34 cellular contexts compared by ENCODE assay signal in genomic region chr4:159979953-159980352, GRCh38.
"Had no signal": no experiment of that assay in that cellular context is flagged by ENCODE, and none has a peak within 500 bp of the region (broad histone marks: within the 10 kb centered on the region; RNA-seq: fewer than 3 reads in every experiment).

No MANE protein-coding gene starts in this region.

- H3K4me2 ChIP-seq: SK-N-SH had no signal

- H3K4me3 Mint-ChIP-seq: activated CD4-positive, alpha-beta T cell treated with anti-CD3 and anti-CD28 coated beads, Interleukin-2, amount 10 ng/mL, durations not matched to agents 24 days and 14 days; activated CD8-positive, alpha-beta T cell treated with anti-CD3 and anti-CD28 coated beads for 36 hours; activated naive CD8-positive, alpha-beta T cell treated with anti-CD3 and anti-CD28 coated beads, Interleukin-2, amount 10 ng/mL, durations not matched to agents 7 days and 5 days; activated T-cell treated with anti-CD3 and anti-CD28 coated beads, Interleukin-2, amount 50 U/mL, for 72 hours; activated T-helper 17 cell treated with anti-CD3 and anti-CD28 coated beads, Interleukin-2, amount 50 U/mL, for 72 hours; brain; T-helper 1 cell treated with Interleukin-12 subunit alpha and Interleukin-12 subunit beta and Interleukin-4 antibody, amounts not matched to agents 30 μg/mL and 1 μg/mL, for 36 hours; T-helper 2 cell treated with Interferon-gamma antibody and Interleukin-4, amounts not matched to agents 5 μg/mL and 100 μg/mL, for 36 hours had no signal

- H3K4me1 ChIP-seq: Peyer's patch, SJSA1 had no signal

- H3K9me2 ChIP-seq: SK-N-SH had no signal

- H3K27me3 ChIP-seq: Peyer's patch, SJSA1 had no signal

- H3K27ac ChIP-seq: Peyer's patch, SJSA1 had no signal

- H3K27me3 Mint-ChIP-seq: activated CD4-positive, alpha-beta T cell treated with anti-CD3 and anti-CD28 coated beads, Interleukin-2, amount 10 ng/mL, durations not matched to agents 24 days and 14 days; activated CD8-positive, alpha-beta T cell treated with anti-CD3 and anti-CD28 coated beads for 36 hours; activated naive CD8-positive, alpha-beta T cell treated with anti-CD3 and anti-CD28 coated beads, Interleukin-2, amount 10 ng/mL, durations not matched to agents 7 days and 5 days; activated T-helper 17 cell treated with anti-CD3 and anti-CD28 coated beads, Interleukin-2, amount 50 U/mL, for 72 hours; brain had no signal

- H3K4me1 Mint-ChIP-seq: activated CD4-positive, alpha-beta T cell treated with anti-CD3 and anti-CD28 coated beads, Interleukin-2, amount 10 ng/mL, durations not matched to agents 24 days and 14 days; activated naive CD8-positive, alpha-beta T cell treated with anti-CD3 and anti-CD28 coated beads, Interleukin-2, amount 10 ng/mL, durations not matched to agents 7 days and 5 days; activated T-helper 17 cell treated with anti-CD3 and anti-CD28 coated beads, Interleukin-2, amount 50 U/mL, for 72 hours had no signal

- DNase-seq: activated CD4-positive, alpha-beta T cell treated with anti-CD3 and anti-CD28 coated beads, Interleukin-2, amount 10 ng/mL, durations not matched to agents 24 days and 14 days; activated CD4-positive, alpha-beta T cell treated with anti-CD3 and anti-CD28 coated beads, Interleukin-2, amount 50 U/mL, for 4 hours; activated CD8-positive, alpha-beta T cell treated with anti-CD3 and anti-CD28 coated beads for 36 hours; activated effector memory CD4-positive, alpha-beta T cell treated with anti-CD3 and anti-CD28 coated beads, Interleukin-2, amount 50 U/mL, for 16 hours; activated naive CD4-positive, alpha-beta T cell; activated naive CD4-positive, alpha-beta T cell treated with anti-CD3 and anti-CD28 coated beads, Interleukin-2, amount 50 U/mL, for 16 hours; activated naive CD8-positive, alpha-beta T cell treated with anti-CD3 and anti-CD28 coated beads, Interleukin-2, amount 10 ng/mL, durations not matched to agents 7 days and 5 days; activated T-cell treated with anti-CD3 and anti-CD28 coated beads, Interleukin-2, amount 50 U/mL, for 1 hour; activated T-cell treated with anti-CD3 and anti-CD28 coated beads, Interleukin-2, amount 50 U/mL, for 72 hours; amygdala; caudate nucleus; cerebellar nuclear complex; MM.1S; NCI-H1092 treated with DMSO at 0.1 percent for 48 hours; NCI-H1417; NCI-H146; NCI-H187; NCI-H2029 treated with DMSO at 0.1 percent for 48 hours; NCI-H2107; NCI-H2171; NCI-H510A; NCI-H526; NCI-H748 treated with DMSO at 0.1 percent for 48 hours; NK-92 treated with Interleukin-12 subunit alpha and Interleukin-12 subunit beta, amount 100 ng/mL, for 24 hours; PC-3; Peyer's patch; RPMI8226; SHP77 treated with DMSO at 0.1 percent for 48 hours; SK-N-SH had no signal

- H3K36me3 Mint-ChIP-seq: activated naive CD8-positive, alpha-beta T cell treated with anti-CD3 and anti-CD28 coated beads, Interleukin-2, amount 10 ng/mL, durations not matched to agents 7 days and 5 days; brain had no signal

- H3K36me3 ChIP-seq: Peyer's patch, SJSA1 had no signal

- H3K9me3 ChIP-seq: Peyer's patch, SJSA1, SK-N-SH had no signal

- H3K9me3 Mint-ChIP-seq: activated CD4-positive, alpha-beta T cell treated with anti-CD3 and anti-CD28 coated beads, Interleukin-2, amount 10 ng/mL, durations not matched to agents 24 days and 14 days; activated naive CD8-positive, alpha-beta T cell treated with anti-CD3 and anti-CD28 coated beads, Interleukin-2, amount 10 ng/mL, durations not matched to agents 7 days and 5 days; activated T-helper 17 cell treated with anti-CD3 and anti-CD28 coated beads, Interleukin-2, amount 50 U/mL, for 72 hours; brain; T-helper 1 cell treated with Interleukin-12 subunit alpha and Interleukin-12 subunit beta and Interleukin-4 antibody, amounts not matched to agents 30 μg/mL and 1 μg/mL, for 36 hours; T-helper 2 cell treated with Interferon-gamma antibody and Interleukin-4, amounts not matched to agents 5 μg/mL and 100 μg/mL, for 36 hours had no signal

- H3K27ac Mint-ChIP-seq: activated CD4-positive, alpha-beta T cell treated with anti-CD3 and anti-CD28 coated beads, Interleukin-2, amount 10 ng/mL, durations not matched to agents 24 days and 14 days; activated CD8-positive, alpha-beta T cell treated with anti-CD3 and anti-CD28 coated beads for 36 hours; activated naive CD8-positive, alpha-beta T cell treated with anti-CD3 and anti-CD28 coated beads, Interleukin-2, amount 10 ng/mL, durations not matched to agents 7 days and 5 days; activated T-cell treated with anti-CD3 and anti-CD28 coated beads, Interleukin-2, amount 50 U/mL, for 72 hours; activated T-helper 17 cell treated with anti-CD3 and anti-CD28 coated beads, Interleukin-2, amount 50 U/mL, for 72 hours; T-helper 1 cell treated with Interleukin-12 subunit alpha and Interleukin-12 subunit beta and Interleukin-4 antibody, amounts not matched to agents 30 μg/mL and 1 μg/mL, for 36 hours; T-helper 2 cell treated with Interferon-gamma antibody and Interleukin-4, amounts not matched to agents 5 μg/mL and 100 μg/mL, for 36 hours had no signal

- ATAC-seq: activated CD8-positive, alpha-beta T cell treated with anti-CD3 and anti-CD28 coated beads for 36 hours; activated T-cell treated with anti-CD3 and anti-CD28 coated beads, Interleukin-2, amount 50 U/mL, for 72 hours; activated T-helper 17 cell treated with anti-CD3 and anti-CD28 coated beads, Interleukin-2, amount 50 U/mL, for 72 hours; PC-3 had no signal

- H3K4me3 ChIP-seq: Peyer's patch, SJSA1 had no signal
